In the genomic region with DNA sequence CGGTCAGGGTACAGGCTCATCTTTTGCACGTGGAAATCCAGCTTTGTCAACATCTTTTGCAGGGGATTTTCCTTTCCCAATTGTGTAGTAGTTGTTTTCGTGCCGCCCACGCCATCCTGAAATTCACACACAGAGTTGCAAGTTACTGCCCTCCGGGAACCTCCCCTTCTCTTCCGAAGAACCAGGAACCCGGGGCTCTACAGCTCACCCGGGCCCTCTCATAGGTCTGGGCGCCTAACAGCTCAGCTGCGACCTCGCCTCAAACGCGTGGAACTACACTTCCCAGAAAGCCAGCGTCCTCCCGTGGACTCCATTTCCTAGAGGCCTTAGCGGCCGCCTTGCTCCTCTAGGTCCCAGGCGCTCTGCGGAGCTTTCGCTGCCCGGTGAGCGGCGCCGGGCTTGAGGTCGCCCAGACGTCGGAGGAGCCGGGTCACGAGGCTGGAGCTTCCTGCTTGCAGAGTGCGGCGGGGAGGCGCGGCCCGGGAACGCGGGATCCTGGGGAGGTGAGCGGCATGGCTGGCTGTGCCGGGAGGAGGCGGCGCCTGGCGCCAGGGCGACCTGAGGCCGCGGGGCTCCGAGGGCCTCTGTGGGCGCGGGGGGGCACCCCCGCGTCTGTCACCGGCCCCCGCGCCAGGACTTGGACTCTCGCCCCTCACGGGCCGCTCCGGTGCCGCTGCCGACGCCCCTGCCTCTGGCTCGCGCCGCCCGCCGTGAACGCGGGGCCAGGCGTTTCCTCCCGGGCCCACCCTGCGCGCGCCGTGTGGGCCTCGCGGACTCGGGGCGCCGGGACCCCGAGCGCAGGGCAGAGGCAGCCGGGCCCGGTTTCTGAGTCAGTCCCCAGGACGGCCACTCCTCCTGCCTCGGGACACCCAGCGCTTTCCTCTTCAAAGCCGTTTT, we compare ENCODE assay signal across 1 cellular context.
TF ChIP-seq lines count a peak whose summit lies in the region.

A gene (plus strand): TSS at position 329 of the 897 bp plus-strand sequence. CDS start 1,095 bp downstream, outside the sequence.

TF ChIP-seq in SK-N-SH, 30 proteins besides CTCF, POLR2A, EP300 and RAD21 (continued from another document):
- TF ChIP-seq, protein P1, sequence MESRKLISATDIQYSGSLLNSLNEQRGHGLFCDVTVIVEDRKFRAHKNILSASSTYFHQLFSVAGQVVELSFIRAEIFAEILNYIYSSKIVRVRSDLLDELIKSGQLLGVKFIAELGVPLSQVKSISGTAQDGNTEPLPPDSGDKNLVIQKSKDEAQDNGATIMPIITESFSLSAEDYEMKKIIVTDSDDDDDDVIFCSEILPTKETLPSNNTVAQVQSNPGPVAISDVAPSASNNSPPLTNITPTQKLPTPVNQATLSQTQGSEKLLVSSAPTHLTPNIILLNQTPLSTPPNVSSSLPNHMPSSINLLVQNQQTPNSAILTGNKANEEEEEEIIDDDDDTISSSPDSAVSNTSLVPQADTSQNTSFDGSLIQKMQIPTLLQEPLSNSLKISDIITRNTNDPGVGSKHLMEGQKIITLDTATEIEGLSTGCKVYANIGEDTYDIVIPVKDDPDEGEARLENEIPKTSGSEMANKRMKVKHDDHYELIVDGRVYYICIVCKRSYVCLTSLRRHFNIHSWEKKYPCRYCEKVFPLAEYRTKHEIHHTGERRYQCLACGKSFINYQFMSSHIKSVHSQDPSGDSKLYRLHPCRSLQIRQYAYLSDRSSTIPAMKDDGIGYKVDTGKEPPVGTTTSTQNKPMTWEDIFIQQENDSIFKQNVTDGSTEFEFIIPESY (IDR thresholded peaks at IDR 0.05; ENCODE audit: borderline replicate concordance, low read depth), result peak; percentile 61; the same call in 1 of the 2 replicates
- TF ChIP-seq, protein P2, sequence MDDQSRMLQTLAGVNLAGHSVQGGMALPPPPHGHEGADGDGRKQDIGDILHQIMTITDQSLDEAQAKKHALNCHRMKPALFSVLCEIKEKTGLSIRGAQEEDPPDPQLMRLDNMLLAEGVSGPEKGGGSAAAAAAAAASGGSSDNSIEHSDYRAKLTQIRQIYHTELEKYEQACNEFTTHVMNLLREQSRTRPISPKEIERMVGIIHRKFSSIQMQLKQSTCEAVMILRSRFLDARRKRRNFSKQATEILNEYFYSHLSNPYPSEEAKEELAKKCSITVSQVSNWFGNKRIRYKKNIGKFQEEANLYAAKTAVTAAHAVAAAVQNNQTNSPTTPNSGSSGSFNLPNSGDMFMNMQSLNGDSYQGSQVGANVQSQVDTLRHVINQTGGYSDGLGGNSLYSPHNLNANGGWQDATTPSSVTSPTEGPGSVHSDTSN (IDR thresholded peaks at IDR 0.05), result no peak
- TF ChIP-seq, protein P3, sequence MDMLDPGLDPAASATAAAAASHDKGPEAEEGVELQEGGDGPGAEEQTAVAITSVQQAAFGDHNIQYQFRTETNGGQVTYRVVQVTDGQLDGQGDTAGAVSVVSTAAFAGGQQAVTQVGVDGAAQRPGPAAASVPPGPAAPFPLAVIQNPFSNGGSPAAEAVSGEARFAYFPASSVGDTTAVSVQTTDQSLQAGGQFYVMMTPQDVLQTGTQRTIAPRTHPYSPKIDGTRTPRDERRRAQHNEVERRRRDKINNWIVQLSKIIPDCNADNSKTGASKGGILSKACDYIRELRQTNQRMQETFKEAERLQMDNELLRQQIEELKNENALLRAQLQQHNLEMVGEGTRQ (IDR thresholded peaks at IDR 0.05; ENCODE audit: borderline replicate concordance, low read depth, low read length), result no peak
- TF ChIP-seq SIN3A (IDR thresholded peaks at IDR 0.05; ENCODE audit: borderline replicate concordance, low read depth, low read length) (no peak), EZH2phosphoT487 (IDR thresholded peaks at IDR 0.05; ENCODE audit: borderline replicate concordance, low read depth) (no peak), NFIC (IDR thresholded peaks at IDR 0.05; ENCODE audit: borderline replicate concordance) (no peak), TCF12 (IDR thresholded peaks at IDR 0.05) (no peak; the same call in 1 of the 2 replicates), RXRA (IDR thresholded peaks at IDR 0.05; ENCODE audit: borderline replicate concordance, low read depth) (no peak), CHD2 (IDR thresholded peaks at IDR 0.05; ENCODE audit: low read length, partially characterized antibody) (peak; percentile 91), FOSL2 (IDR thresholded peaks at IDR 0.05; ENCODE audit: borderline replicate concordance, low read depth) (no peak), RFX5 (IDR thresholded peaks at IDR 0.05; ENCODE audit: low read length) (0 out of 2 replicates have a peak, but pooled peaks have one; percentile 21), FOXM1 (IDR thresholded peaks at IDR 0.05; ENCODE audit: low read depth) (no peak), ELF1 (IDR thresholded peaks at IDR 0.05) (0 out of 2 replicates have a peak, but pooled peaks have one; percentile 53), TAF1 (IDR thresholded peaks at IDR 0.05; ENCODE audit: borderline replicate concordance, low read depth, low read length) (no peak), GATA2 (CRISPR knock-in tag; IDR thresholded peaks at IDR 0.05) (no peak), MEF2A (IDR thresholded peaks at IDR 0.05; ENCODE audit: borderline replicate concordance, low read depth) (no peak), JUND (IDR thresholded peaks at IDR 0.05) (no peak), NRF1 (IDR thresholded peaks at IDR 0.05; ENCODE audit: low read depth, low read length) (peak; percentile 11; the same call in 1 of the 2 replicates), YY1 (IDR thresholded peaks at IDR 0.05; ENCODE audit: low read depth) (peak; percentile 77), MXI1 (IDR thresholded peaks at IDR 0.05; ENCODE audit: low read depth, low read length) (peak; percentile 87), SMC3 (IDR thresholded peaks at IDR 0.05; ENCODE audit: low read depth, low read length) (no peak), POLR2AphosphoS5 (IDR thresholded peaks at IDR 0.05; ENCODE audit: low read depth, low read length) (peak; percentile 62; the same call in 1 of the 2 replicates), GABPA (IDR thresholded peaks at IDR 0.05; ENCODE audit: low read depth) (0 out of 2 replicates have a peak, but pooled peaks have one; percentile 39)
- TF ChIP-seq, protein P4, sequence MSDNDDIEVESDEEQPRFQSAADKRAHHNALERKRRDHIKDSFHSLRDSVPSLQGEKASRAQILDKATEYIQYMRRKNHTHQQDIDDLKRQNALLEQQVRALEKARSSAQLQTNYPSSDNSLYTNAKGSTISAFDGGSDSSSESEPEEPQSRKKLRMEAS (IDR thresholded peaks at IDR 0.05; ENCODE audit: low read depth), result peak; percentile 88
- TF ChIP-seq, protein P5, sequence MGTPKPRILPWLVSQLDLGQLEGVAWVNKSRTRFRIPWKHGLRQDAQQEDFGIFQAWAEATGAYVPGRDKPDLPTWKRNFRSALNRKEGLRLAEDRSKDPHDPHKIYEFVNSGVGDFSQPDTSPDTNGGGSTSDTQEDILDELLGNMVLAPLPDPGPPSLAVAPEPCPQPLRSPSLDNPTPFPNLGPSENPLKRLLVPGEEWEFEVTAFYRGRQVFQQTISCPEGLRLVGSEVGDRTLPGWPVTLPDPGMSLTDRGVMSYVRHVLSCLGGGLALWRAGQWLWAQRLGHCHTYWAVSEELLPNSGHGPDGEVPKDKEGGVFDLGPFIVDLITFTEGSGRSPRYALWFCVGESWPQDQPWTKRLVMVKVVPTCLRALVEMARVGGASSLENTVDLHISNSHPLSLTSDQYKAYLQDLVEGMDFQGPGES (IDR thresholded peaks at IDR 0.05; ENCODE audit: low read depth, low read length), result no peak
